In genomic region chr11:68750197-68750987, GRCh38 we compare ENCODE assay signal across 8 cellular contexts. TPM values are rescaled to one million over a fixed set of nuclear protein-coding genes. Genes with fewer than 3 reads are reported as not detected.
A peak's percentile ranks its signal among the peaks of the same experiment; 100 is the strongest.
DNase-seq lines count a peak whose midpoint lies in the region; ATAC-seq, FAIRE-seq and TF ChIP-seq lines count a peak whose summit lies in the region.

No MANE protein-coding gene starts in this region.

- no peak overlapping the region for H3T11ph ChIP-seq in H9 (ENCODE audit: low read length)

- peaks cover 14 to 35% (median 34%) of the 10 kb centered on the region in 3 experiments; a peak in 6 of 7 replicates for H3K36me3 Mint-ChIP-seq in H9 (ENCODE audit: insufficient read depth in 1 of 3, low read depth in 3 of 3)
- H3K36me3 Mint-ChIP-seq in T-helper 2 cell treated with Interferon-gamma antibody and Interleukin-4, amounts not matched to agents 5 μg/mL and 100 μg/mL, for 36 hours (ENCODE audit: low read depth): peaks cover 17% of the 10 kb centered on the region

- peak overlapping the region; percentile 47 for H3K4ac ChIP-seq in H9 (ENCODE audit: low read depth, low read length)
- peak overlapping the region; percentile 97 for H3K4ac ChIP-seq in H1 (replicated peaks; ENCODE audit: insufficient read length, low read depth, low read length)
- H3K4ac ChIP-seq in trophoblast cell (ENCODE audit: low read depth, low read length): no peak overlapping the region

- FAIRE-seq in H1 (lab: Jason Lieb, UNC): no peak

- 0 out of 2 replicates have a peak, but pooled peaks cover 2% of the 10 kb centered on the region for H3K27me3 Mint-ChIP-seq in H9 (ENCODE audit: low read depth)
- no peaks in the 10 kb centered on the region for H3K27me3 Mint-ChIP-seq in T-helper 2 cell treated with Interferon-gamma antibody and Interleukin-4, amounts not matched to agents 5 μg/mL and 100 μg/mL, for 36 hours (ENCODE audit: low read depth)

- no peaks in the 10 kb centered on the region; the same call in 1 of the 2 replicates for H3K79me2 ChIP-seq in H9 (ENCODE audit: insufficient read depth, low read length)
- H3K79me2 ChIP-seq in H1 (ENCODE audit: control insufficient read depth in 1 of 2, insufficient read depth in 2 of 2, low read length in 2 of 2): peaks cover 0 to 13% of the 10 kb centered on the region in 2 experiments; a peak in 2 of 4 replicates
- no peaks in the 10 kb centered on the region for H3K79me2 ChIP-seq in trophoblast cell (ENCODE audit: control insufficient read depth, insufficient read depth, low read length, poor library complexity)

- peak overlapping the region; percentile 74 for H3K9ac ChIP-seq in H9 (ENCODE audit: extremely low read depth, insufficient read length, low read length)
- peak overlapping the region; percentile 13 to 73 (median 66); a peak in 6 of 7 replicates for H3K9ac ChIP-seq in H1 (replicated peaks in 1 of 4; ENCODE audit: extremely low read depth in 1 of 4, low read depth in 3 of 4, low read length in 3 of 4)
- H3K9ac ChIP-seq in trophoblast cell (ENCODE audit: low read length): no peak overlapping the region

- H2BK15ac ChIP-seq in H9 (ENCODE audit: low read depth, low read length) (peak overlapping the region; percentile 98; the same call in 1 of the 2 replicates), H1 (ENCODE audit: low read length) (peak overlapping the region; percentile 72; the same call in 1 of the 2 replicates)

- DNase-seq in H9: peak; percentile 94
- DNase-seq in T-helper 2 cell treated with Interferon-gamma antibody and Interleukin-4, amounts not matched to agents 5 μg/mL and 100 μg/mL, for 36 hours (ENCODE audit: low spot score): no peak
- peak; percentile 68 to 84 for DNase-seq in H1 (ENCODE audit: low read depth in 1 of 2, low spot score in 2 of 2)
- peak in 1 of 2 donors; percentile 42 for DNase-seq in trophoblast cell
- DNase-seq in HPDE6-E6E7 (ENCODE audit: extremely low spot score): no peak
- no peak for DNase-seq in cerebellar cortex (ENCODE audit: low spot score)

- CTCF ChIA-PET in H1 (lab: Charles Lee; ENCODE audit: partially characterized antibody): interaction anchor here (0.8 to 1.2 kb wide), 3 partner anchors 55 to 140 kb away, joined by 3 read pairs; no protein-coding TSS in a partner anchor

- peak overlapping the region; percentile 78 to 86 for H3K4me3 Mint-ChIP-seq in H9
- H3K4me3 Mint-ChIP-seq in T-helper 2 cell treated with Interferon-gamma antibody and Interleukin-4, amounts not matched to agents 5 μg/mL and 100 μg/mL, for 36 hours: peak overlapping the region; percentile 68

- ATAC-seq in HG02798 (IDR thresholded peaks at IDR 0.05; ENCODE audit: poor library complexity, unreplicated experiment): no peak
- ATAC-seq in SK-N-SH treated with all-trans-retinoic acid at 6 μM for 48 hours: no peak

- H3K4me1 Mint-ChIP-seq in H9: peaks cover 40 to 44% of the 10 kb centered on the region in 2 experiments
- H3K4me1 Mint-ChIP-seq in T-helper 2 cell treated with Interferon-gamma antibody and Interleukin-4, amounts not matched to agents 5 μg/mL and 100 μg/mL, for 36 hours (ENCODE audit: low read depth): peaks cover 3% of the 10 kb centered on the region

- no CpG with 5 or more reads among the region's 74 CpGs for WGBS in H9 (ENCODE audit: extremely low coverage, insufficient read length, low lambda C conversion rate)
- 3% methylated on average over 51 of the region's 74 CpGs; no CpG with 5 or more reads in 1 of the 2 experiments for WGBS in H1 (ENCODE audit: extremely low coverage in 1 of 2, insufficient coverage in 1 of 2, insufficient read length in 1 of 2, insufficient replicate concordance in 2 of 2, low coverage in 1 of 2, low lambda C conversion rate in 2 of 2, missing lambda C conversion rate in 1 of 2), 2 experiments
- WGBS in trophoblast cell (ENCODE audit: extremely low coverage, insufficient coverage, insufficient read length): no CpG with 5 or more reads among the region's 74 CpGs

- no peaks in the 10 kb centered on the region; a peak in 1 of 5 replicates for H3K9me3 Mint-ChIP-seq in H9
- no peaks in the 10 kb centered on the region for H3K9me3 Mint-ChIP-seq in T-helper 2 cell treated with Interferon-gamma antibody and Interleukin-4, amounts not matched to agents 5 μg/mL and 100 μg/mL, for 36 hours

- H4K8ac ChIP-seq in H9 (replicated peaks; ENCODE audit: insufficient read length, low read depth, low read length) (peak overlapping the region; percentile 14), H1 (ENCODE audit: extremely low read depth, insufficient read depth, low read length) (peak overlapping the region; percentile 90), trophoblast cell (ENCODE audit: low read depth, low read length) (peak overlapping the region; percentile 0)

- POLR2A ChIA-PET in H1 (lab: Charles Lee; ENCODE audit: partially characterized antibody): interaction anchor here (0.7 to 3.8 kb wide), 22 partner anchors 9 to 905 kb away, joined by 3 to 32 read pairs (median 4); partner anchors contain the start of gene GAL

- no peak overlapping the region for H2AFZ ChIP-seq in H9 (ENCODE audit: low read length)
- H2AFZ ChIP-seq in H1 (ENCODE audit: low read length): no peak overlapping the region
- peak overlapping the region; percentile 6 for H2AFZ ChIP-seq in trophoblast cell (ENCODE audit: insufficient read depth, low read length, poor library complexity)

- peak overlapping the region; percentile 85 for H3K27ac ChIP-seq in H9 (ENCODE audit: insufficient read length, low read depth, low read length)
- H3K27ac ChIP-seq in H1 (ENCODE audit: low read depth, low read length): peak overlapping the region; percentile 80
- H3K27ac ChIP-seq in trophoblast cell (ENCODE audit: low read depth, low read length): no peak overlapping the region

- H3K23me2 ChIP-seq in H9 (ENCODE audit: insufficient read length, low read depth, low read length, poor library complexity, severe bottlenecking) (peaks cover 13% of the 10 kb centered on the region), H1 (ENCODE audit: low read depth, low read length) (peaks cover 8% of the 10 kb centered on the region)

- H3K4me1 ChIP-seq in H9 (ENCODE audit: insufficient read depth, low read length) (peaks cover 3% of the 10 kb centered on the region), H1 (replicated peaks in 1 of 4; ENCODE audit: control insufficient read depth in 3 of 4, insufficient read depth in 4 of 4, low read length in 3 of 4) (peaks cover 0 to 10% (median 5%) of the 10 kb centered on the region in 4 experiments; a peak in 4 of 7 replicates), trophoblast cell (ENCODE audit: control insufficient read depth in 1 of 2, insufficient read depth in 2 of 2, low read length in 2 of 2) (peaks cover 0 to 7% of the 10 kb centered on the region in 2 experiments)

- H2BK12ac ChIP-seq in H9 (ENCODE audit: insufficient read length, low read depth, low read length) (no peak overlapping the region), H1 (ENCODE audit: low read depth, low read length) (0 out of 2 replicates have a peak overlapping the region, but pooled peaks have one; percentile 4), trophoblast cell (ENCODE audit: low read length) (no peak overlapping the region)

- H3K79me1 ChIP-seq in H9 (ENCODE audit: insufficient read depth, low read depth, low read length, poor library complexity, severe bottlenecking): no peaks in the 10 kb centered on the region
- H3K79me1 ChIP-seq in H1 (ENCODE audit: low read depth, low read length): no peaks in the 10 kb centered on the region
- peaks cover 1% of the 10 kb centered on the region for H3K79me1 ChIP-seq in trophoblast cell (ENCODE audit: low read length)

- peak overlapping the region; percentile 94 for H4K91ac ChIP-seq in H9 (ENCODE audit: insufficient read length, low read depth, low read length)
- peak overlapping the region; percentile 99 for H4K91ac ChIP-seq in H1 (replicated peaks; ENCODE audit: insufficient read length, low read length)
- H4K91ac ChIP-seq in trophoblast cell (ENCODE audit: low read depth, low read length): no peak overlapping the region

- H3K36me3 ChIP-seq in H1 (ENCODE audit: control insufficient read depth in 2 of 4, insufficient read depth in 4 of 4, low read length in 3 of 4) (peaks cover 8 to 20% (median 16%) of the 10 kb centered on the region in 4 experiments; a peak in 6 of 8 replicates), trophoblast cell (ENCODE audit: control insufficient read depth in 1 of 2, insufficient read depth in 2 of 2, low read length in 2 of 2) (no peaks in the 10 kb centered on the region)

- H2AK5ac ChIP-seq in H9 (ENCODE audit: insufficient read length, low read length): no peak overlapping the region
- H2AK5ac ChIP-seq in H1 (ENCODE audit: low read depth, low read length): peak overlapping the region; percentile 93
- H2AK5ac ChIP-seq in trophoblast cell (ENCODE audit: low read length): no peak overlapping the region

- H3K27ac Mint-ChIP-seq in H9: peak overlapping the region in 2 of 3 experiments; percentile 75 to 89; a peak in 4 of 7 replicates
- peak overlapping the region; percentile 80 for H3K27ac Mint-ChIP-seq in T-helper 2 cell treated with Interferon-gamma antibody and Interleukin-4, amounts not matched to agents 5 μg/mL and 100 μg/mL, for 36 hours

- H3K56ac ChIP-seq in H9 (ENCODE audit: insufficient read length, low read depth, low read length) (no peak overlapping the region), H1 (replicated peaks; ENCODE audit: insufficient read length, low read depth, low read length) (peak overlapping the region; percentile 92)

- TF ChIP-seq EP300 in H1 (IDR thresholded peaks at IDR 0.05; ENCODE audit: borderline replicate concordance in 1 of 2, low read depth in 2 of 2, low read length in 2 of 2): no peak

- no peak overlapping the region for H2BK20ac ChIP-seq in H9 (ENCODE audit: low read depth, low read length, poor library complexity, severe bottlenecking)
- H2BK20ac ChIP-seq in H1 (ENCODE audit: low read length): no peak overlapping the region; the same call in 1 of the 2 replicates

- no peak overlapping the region for H4K12ac ChIP-seq in trophoblast cell (ENCODE audit: low read depth, low read length)

- H3K4me3 ChIP-seq in H1 (ENCODE audit: extremely low read depth in 1 of 4, insufficient read depth in 2 of 4, low read depth in 3 of 4, low read length in 4 of 4) (peak overlapping the region; percentile 39 to 62 (median 52)), trophoblast cell (ENCODE audit: low read depth, low read length) (peak overlapping the region; percentile 42)

- H2BK5ac ChIP-seq in H9 (ENCODE audit: insufficient read length, low read length): peak overlapping the region; percentile 15
- H2BK5ac ChIP-seq in H1 (ENCODE audit: low read depth, low read length): peak overlapping the region; percentile 98; the same call in 1 of the 2 replicates
- H2BK5ac ChIP-seq in trophoblast cell (ENCODE audit: low read depth, low read length, poor library complexity): no peak overlapping the region

- H3K9me3 ChIP-seq in H9 (ENCODE audit: control insufficient read depth, low read depth, low read length) (no peaks in the 10 kb centered on the region), H1 (ENCODE audit: insufficient read depth in 2 of 2, low read depth in 1 of 2, low read length in 1 of 2) (no peaks in the 10 kb centered on the region), trophoblast cell (ENCODE audit: insufficient read depth, low read depth, low read length) (no peaks in the 10 kb centered on the region)

- H2BK120ac ChIP-seq in H9 (ENCODE audit: low read depth, low read length, poor library complexity, severe bottlenecking) (no peak overlapping the region), H1 (replicated peaks; ENCODE audit: low read depth, low read length) (peak overlapping the region; percentile 77), trophoblast cell (ENCODE audit: insufficient read depth, low read length, poor library complexity) (no peak overlapping the region)

- H3K23ac ChIP-seq in H9 (ENCODE audit: insufficient read length, low read depth, low read length): no peak overlapping the region
- H3K23ac ChIP-seq in H1 (ENCODE audit: insufficient read length): no peak overlapping the region
- no peak overlapping the region for H3K23ac ChIP-seq in trophoblast cell (ENCODE audit: low read length)

- peak in 1 of 2 experiments; percentile 11; a peak in 1 of 4 replicates for TF ChIP-seq RAD21 in H1 (IDR thresholded peaks at IDR 0.05 in 1 of 2, conservative IDR thresholded peaks at IDR 0.05 in 1 of 2; ENCODE audit: low read depth in 2 of 2, low read length in 2 of 2)

- H3K18ac ChIP-seq in H9 (ENCODE audit: insufficient read length, low read depth, low read length) (peak overlapping the region; percentile 80), H1 (ENCODE audit: extremely low read depth, low read length) (peak overlapping the region; percentile 99), trophoblast cell (ENCODE audit: low read length) (no peak overlapping the region)

- no peak for TF ChIP-seq CTCF in H9 (conservative IDR thresholded peaks at IDR 0.05)
- peak in 2 of 3 experiments; percentile 1 to 3; a peak in 2 of 4 replicates for TF ChIP-seq CTCF in H1 (IDR thresholded peaks at IDR 0.05; ENCODE audit: control extremely low read depth in 1 of 3, insufficient read depth in 1 of 3, low read depth in 1 of 3, low read length in 3 of 3)

- H3K27me3 ChIP-seq in H9 (ENCODE audit: insufficient read depth, low read length) (no peaks in the 10 kb centered on the region), H1 (replicated peaks in 1 of 4; ENCODE audit: control insufficient read depth in 3 of 4, extremely low read depth in 1 of 4, insufficient read depth in 3 of 4, low read length in 3 of 4) (no peaks in the 10 kb centered on the region), trophoblast cell (ENCODE audit: insufficient read depth, low read length) (no peaks in the 10 kb centered on the region)

- H4K20me1 ChIP-seq in H9 (ENCODE audit: control insufficient read depth, insufficient read depth, insufficient read length) (no peaks in the 10 kb centered on the region), H1 (replicated peaks in 1 of 2; ENCODE audit: control insufficient read depth in 1 of 2, insufficient read depth in 2 of 2, low read length in 2 of 2) (peaks cover 0 to under 1% of the 10 kb centered on the region in 2 experiments)

- peak; percentile 46 to 60; a peak in 2 of 3 replicates for TF ChIP-seq POLR2A in H1 (IDR thresholded peaks at IDR 0.05; ENCODE audit: control extremely low read depth in 1 of 2, low read depth in 2 of 2, low read length in 2 of 2)

- peak overlapping the region; percentile 5 for H4K5ac ChIP-seq in H9 (ENCODE audit: insufficient read length, low read depth, low read length)
- H4K5ac ChIP-seq in H1 (ENCODE audit: insufficient read length, low read depth, low read length): peak overlapping the region; percentile 84

- H3K14ac ChIP-seq in H9 (ENCODE audit: insufficient read depth, low read length) (peak overlapping the region; percentile 98), H1 (ENCODE audit: insufficient read length) (no peak overlapping the region), trophoblast cell (ENCODE audit: low read length) (no peak overlapping the region)

- H3K4me2 ChIP-seq in H9 (ENCODE audit: insufficient read depth, insufficient read length, low read length) (peak overlapping the region; percentile 71), H1 (ENCODE audit: insufficient read depth in 1 of 2, low read depth in 2 of 2, low read length in 2 of 2) (peak overlapping the region; percentile 71 to 96), trophoblast cell (ENCODE audit: low read length) (peak overlapping the region; percentile 49)

RNA-seq across cellular contexts. Expression of gene TESMIN, which starts 0.9 kb away (rescaled TPM):
- 42.1 and 45.2 TPM in 2 replicates for total RNA-seq in H9 (2021)
- total RNA-seq in H1 (2021; fragmentation: NEBNext Ultra II Directional; extraction: Animal tissue kit (Norgen Biotek cat#: 25700)): 59.5 and 61.1 TPM in 2 replicates
- polyA plus RNA-seq in H1 (2011; rRNA removed): 22.6 and 34.2 TPM in 2 replicates
- polyA plus RNA-seq in H1 (2011; cell fraction: cytosol; rRNA removed): 31.0 TPM
- polyA plus RNA-seq in H1 (2011; cell fraction: nucleus; rRNA removed): 47.1 TPM
- 36.6 to 47.7 TPM (median 40.3 TPM) in 4 replicates for polyA plus RNA-seq in H1 (2012, experiment 1 of 2)
- 29.6 TPM for polyA plus RNA-seq in H1 (2012, experiment 2 of 2)
- polyA plus RNA-seq in H1 (2013, experiment 1 of 2): 42.0 TPM
- 36.9 TPM for polyA plus RNA-seq in H1 (2013, experiment 2 of 2)
- 11.8 and 12.3 TPM in 2 replicates for polyA minus RNA-seq in H1 (2011; rRNA and poly(A)+ RNA removed)
- 35.5 TPM for polyA minus RNA-seq in H1 (2011; cell fraction: cytosol; rRNA and poly(A)+ RNA removed)
- 21.9 TPM for polyA minus RNA-seq in H1 (2011; cell fraction: nucleus; rRNA and poly(A)+ RNA removed)
- polyA plus RNA-seq in trophoblast cell (2013): 3.2 and 3.9 TPM in 2 replicates

Comparison
In these comparisons a context has a peak if more than half of its experiments do, and no peak if none do; other contexts are left out.
1. DNase-seq: peak in H9 (single experiment) and H1 (2 of 2); none in T-helper 2 cell treated with Interferon-gamma antibody and Interleukin-4, amounts not matched to agents 5 μg/mL and 100 μg/mL, for 36 hours (single experiment), HPDE6-E6E7 (single experiment) and cerebellar cortex (single experiment).
2. H4K8ac ChIP-seq: peak in every context shown above with its lines; median percentile 90 in H1; 14 in H9; 0 in trophoblast cell.
3. Peak in every context shown above with its lines, with median percentiles within 50 percentile points of each other: H3K4me2 ChIP-seq.